In the genomic region with DNA sequence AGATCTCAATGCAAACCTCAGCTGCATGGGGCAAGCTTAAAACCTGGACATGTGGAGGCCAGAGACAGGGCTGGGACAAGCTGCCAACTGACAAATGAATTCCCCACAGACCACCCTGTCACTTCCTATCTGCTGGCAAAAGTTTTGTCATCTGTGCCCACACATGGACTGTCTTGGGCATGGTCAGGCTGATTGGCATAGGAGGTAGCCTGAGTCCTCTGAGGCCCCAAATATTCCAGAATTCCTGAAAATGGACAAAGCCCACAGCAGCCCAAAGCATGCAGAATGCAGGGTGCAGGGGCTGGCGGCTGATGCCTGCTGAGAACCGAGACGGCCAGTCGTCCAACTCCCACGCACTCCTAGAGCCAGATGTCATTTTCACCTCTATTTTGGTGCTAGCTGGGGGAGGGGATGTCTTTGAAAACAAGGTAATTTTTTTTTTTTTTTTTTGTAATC, we compare ENCODE assay signal across 1 cellular context.
TF ChIP-seq lines count a peak whose summit lies in the region.

No MANE protein-coding gene starts in this region.

TF ChIP-seq in GM12878, 131 proteins besides CTCF, POLR2A, EP300 and RAD21 (continued from another document):
- TF ChIP-seq, protein P1, sequence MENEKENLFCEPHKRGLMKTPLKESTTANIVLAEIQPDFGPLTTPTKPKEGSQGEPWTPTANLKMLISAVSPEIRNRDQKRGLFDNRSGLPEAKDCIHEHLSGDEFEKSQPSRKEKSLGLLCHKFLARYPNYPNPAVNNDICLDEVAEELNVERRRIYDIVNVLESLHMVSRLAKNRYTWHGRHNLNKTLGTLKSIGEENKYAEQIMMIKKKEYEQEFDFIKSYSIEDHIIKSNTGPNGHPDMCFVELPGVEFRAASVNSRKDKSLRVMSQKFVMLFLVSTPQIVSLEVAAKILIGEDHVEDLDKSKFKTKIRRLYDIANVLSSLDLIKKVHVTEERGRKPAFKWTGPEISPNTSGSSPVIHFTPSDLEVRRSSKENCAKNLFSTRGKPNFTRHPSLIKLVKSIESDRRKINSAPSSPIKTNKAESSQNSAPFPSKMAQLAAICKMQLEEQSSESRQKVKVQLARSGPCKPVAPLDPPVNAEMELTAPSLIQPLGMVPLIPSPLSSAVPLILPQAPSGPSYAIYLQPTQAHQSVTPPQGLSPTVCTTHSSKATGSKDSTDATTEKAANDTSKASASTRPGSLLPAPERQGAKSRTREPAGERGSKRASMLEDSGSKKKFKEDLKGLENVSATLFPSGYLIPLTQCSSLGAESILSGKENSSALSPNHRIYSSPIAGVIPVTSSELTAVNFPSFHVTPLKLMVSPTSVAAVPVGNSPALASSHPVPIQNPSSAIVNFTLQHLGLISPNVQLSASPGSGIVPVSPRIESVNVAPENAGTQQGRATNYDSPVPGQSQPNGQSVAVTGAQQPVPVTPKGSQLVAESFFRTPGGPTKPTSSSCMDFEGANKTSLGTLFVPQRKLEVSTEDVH (IDR thresholded peaks at IDR 0.05; ENCODE audit: low read depth, partially characterized antibody): no peak
- no peak for TF ChIP-seq SREBF1 (IDR thresholded peaks at IDR 0.05; ENCODE audit: low read length)
- TF ChIP-seq SMC3 (IDR thresholded peaks at IDR 0.05; ENCODE audit: borderline replicate concordance, low read length): no peak
- TF ChIP-seq, protein P2, sequence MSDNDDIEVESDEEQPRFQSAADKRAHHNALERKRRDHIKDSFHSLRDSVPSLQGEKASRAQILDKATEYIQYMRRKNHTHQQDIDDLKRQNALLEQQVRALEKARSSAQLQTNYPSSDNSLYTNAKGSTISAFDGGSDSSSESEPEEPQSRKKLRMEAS (IDR thresholded peaks at IDR 0.05; ENCODE audit: low read depth, low read length): no peak
- TF ChIP-seq YY1 (IDR thresholded peaks at IDR 0.05; ENCODE audit: low read depth, low read length): peak; percentile 37; the same call in 1 of the 2 replicates
- no peak for TF ChIP-seq KDM1A (IDR thresholded peaks at IDR 0.05; ENCODE audit: borderline replicate concordance)
